9 cellular contexts compared by ENCODE assay signal in genomic region chr4:2364654-2365053, GRCh38. TPM values are rescaled to one million over a fixed set of nuclear protein-coding genes. Genes with fewer than 3 reads are reported as not detected.
DNase-seq lines count a peak whose midpoint lies in the region; ATAC-seq and TF ChIP-seq lines count a peak whose summit lies in the region.
"Had no signal": no experiment of that assay in that cellular context is flagged by ENCODE, and none has a peak within 500 bp of the region (broad histone marks: within the 10 kb centered on the region; RNA-seq: fewer than 3 reads in every experiment).

No MANE protein-coding gene starts in this region.

- ATAC-seq in left lung = peak; percentile 79
- no peak for ATAC-seq in HG02763 (IDR thresholded peaks at IDR 0.05; ENCODE audit: unreplicated experiment)

- intact Hi-C loops in ascending aorta (cut with DNase I) = no loop called here
- intact Hi-C loops in left lung (cut with DNase I) = no loop called here

- DNase-seq in NCI-H1417 (lab: John Stamatoyannopoulos, UW) (peak in 2 of 3 experiments; percentile 55 to 67), NCI-H1417 treated with DMSO at 0.1 percent for 48 hours (lab: John Stamatoyannopoulos, UW) (no peak), ascending aorta (ENCODE audit: low spot score in 2 of 2) (peak in 1 of 2 donors; percentile 67), left lung (peak in 1 of 2 donors; percentile 80), HCEC 1CT (no peak), islet precursor cell (no peak)
- peak; percentile 21 to 50 for DNase-seq in stimulated activated CD8-positive, alpha-beta memory T cell treated with anti-CD3 and anti-CD28 coated beads, Interleukin-15, amount 100 ng/mL, for 48 hours (ENCODE audit: low read depth in 2 of 2)

- H3K36me3 ChIP-seq in ascending aorta = no peaks in the 10 kb centered on the region
- no peaks in the 10 kb centered on the region for H3K36me3 ChIP-seq in left lung
- H3K36me3 ChIP-seq: SJSA1 had no signal

- TF ChIP-seq CTCF in ascending aorta (IDR thresholded peaks at IDR 0.05) = no peak
- TF ChIP-seq CTCF in left lung (IDR thresholded peaks at IDR 0.05) = no peak

- no peaks in the 10 kb centered on the region for H3K27me3 ChIP-seq in ascending aorta
- H3K27me3 ChIP-seq in left lung = peaks cover 0 to 9% of the 10 kb centered on the region in 2 donors
- H3K27me3 ChIP-seq: SJSA1 had no signal

- H3K4me3 ChIP-seq in ascending aorta (peak overlapping the region; percentile 40 to 79), left lung (peak overlapping the region; percentile 33 to 43)
- H3K4me3 ChIP-seq: SJSA1 had no signal

- H3K9me3 ChIP-seq in ascending aorta = no peaks in the 10 kb centered on the region
- peaks cover 0 to 6% of the 10 kb centered on the region in 2 donors for H3K9me3 ChIP-seq in left lung
- H3K9me3 ChIP-seq: SJSA1 had no signal

- H3K27ac ChIP-seq in ascending aorta (peak overlapping the region in 1 of 2 donors; percentile 1), left lung (no peak overlapping the region)
- H3K27ac ChIP-seq: SJSA1 had no signal

- H3K4me1 ChIP-seq in ascending aorta = peaks cover 7 to 11% of the 10 kb centered on the region in 2 donors
- peaks cover 0 to 15% of the 10 kb centered on the region in 2 donors for H3K4me1 ChIP-seq in left lung
- H3K4me1 ChIP-seq: SJSA1 had no signal

RNA-seq across cellular contexts. Expression of gene ZFYVE28, which starts 53.8 kb away (rescaled TPM):
- total RNA-seq in ascending aorta = 12.3 TPM
- total RNA-seq in left lung = 10 to 100 TPM; 12.0 to 12.4 TPM

RNA-seq across cellular contexts. Expression of gene CFAP99, which starts 54.1 kb away (rescaled TPM):
- not detected for total RNA-seq in ascending aorta
- total RNA-seq in left lung = 1 to 10 TPM; 1.3 to 2.6 TPM
- total RNA-seq: SJSA1 had no signal

Comparison
In these comparisons a context has a peak if more than half of its experiments do, and no peak if none do; other contexts are left out.
1. DNase-seq: peak in NCI-H1417 (2 of 3) and stimulated activated CD8-positive, alpha-beta memory T cell treated with anti-CD3 and anti-CD28 coated beads, Interleukin-15, amount 100 ng/mL, for 48 hours (2 of 2); none in NCI-H1417 treated with DMSO at 0.1 percent for 48 hours (single experiment), HCEC 1CT (single experiment) and islet precursor cell (single experiment).